ENCODE assay signal across 23 cellular contexts in the genomic region with DNA sequence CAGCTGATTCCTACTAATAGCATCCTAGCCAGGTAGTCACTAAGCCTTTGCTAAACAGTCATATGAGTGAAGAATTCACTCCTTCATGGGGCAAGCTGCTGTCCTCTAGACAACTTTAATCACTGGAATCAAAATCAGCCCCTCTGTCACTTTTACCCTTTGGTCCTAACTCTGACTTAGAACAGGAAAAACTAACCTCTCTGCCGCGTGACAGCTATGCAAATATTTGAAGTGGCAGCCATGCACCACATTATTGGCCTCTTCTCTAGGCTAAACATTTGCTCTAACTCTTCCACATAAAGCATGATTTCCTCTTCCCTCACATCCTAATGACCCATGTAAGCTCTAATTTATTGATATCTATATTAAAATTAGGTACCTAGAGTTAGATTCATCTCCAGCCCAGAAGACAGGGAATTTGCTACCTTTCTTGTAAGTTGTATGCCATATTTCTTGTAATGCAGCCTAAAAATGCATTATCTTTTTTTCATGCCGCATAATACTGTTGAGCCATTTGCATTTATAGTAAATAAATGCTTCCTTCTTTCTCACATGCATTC. TPM values are rescaled to one million over a fixed set of nuclear protein-coding genes. Genes with fewer than 3 reads are reported as not detected.
DNase-seq lines count a peak whose midpoint lies in the region; ATAC-seq, FAIRE-seq and TF ChIP-seq lines count a peak whose summit lies in the region.
"Had no signal": no experiment of that assay in that cellular context is flagged by ENCODE, and none has a peak within 500 bp of the region (broad histone marks: within the 10 kb centered on the region; RNA-seq: fewer than 3 reads in every experiment).

No MANE protein-coding gene starts in this region.

- H3K27ac ChIP-seq in small intestine (ENCODE audit: low read depth in 1 of 2, low read length in 1 of 2) = no peak overlapping the region
- H3K27ac ChIP-seq: brain microvascular endothelial cell, thoracic aorta had no signal

- ATAC-seq in HG02642 (IDR thresholded peaks at IDR 0.05; ENCODE audit: poor library complexity, unreplicated experiment) (no peak), SK-N-SH treated with all-trans-retinoic acid at 6 μM for 48 hours (no peak)
- ATAC-seq: activated CD4-positive, CD25-positive, alpha-beta regulatory T cell treated with anti-CD3 and anti-CD28 coated beads, Interleukin-2, amount 50 U/mL, for 24 hours; naive thymus-derived CD8-positive, alpha-beta T cell; T-cell had no signal

- no peaks in the 10 kb centered on the region for H3K4me1 ChIP-seq in small intestine (ENCODE audit: control insufficient read depth in 2 of 2, insufficient read depth in 1 of 2, low read depth in 1 of 2, low read length in 1 of 2)
- H3K4me1 ChIP-seq: HAP-1 had no signal

- no peak overlapping the region for H3K4me3 ChIP-seq in small intestine (ENCODE audit: low read depth in 1 of 2, low read length in 2 of 2)
- H3K4me3 ChIP-seq: HAP-1, thoracic aorta had no signal

- 34 to 62% (median 51%) methylated on average over 3 of the region's 3 CpGs for WGBS in small intestine, 3 donors

- H3K27me3 ChIP-seq in small intestine (ENCODE audit: control insufficient read depth in 2 of 2, insufficient read depth in 2 of 2, low read length in 2 of 2) = peaks cover 0 to 4% of the 10 kb centered on the region in 2 donors

- H3K9me3 ChIP-seq in small intestine (ENCODE audit: control insufficient read depth, low read depth) = no peaks in the 10 kb centered on the region
- H3K9me3 ChIP-seq: HAP-1 had no signal

- no peaks in the 10 kb centered on the region for H3K36me3 ChIP-seq in small intestine (ENCODE audit: control insufficient read depth in 2 of 2, insufficient read depth in 2 of 2, low read length in 2 of 2)
- H3K36me3 ChIP-seq: brain microvascular endothelial cell, HAP-1, thoracic aorta had no signal

- FAIRE-seq in small intestine (lab: Jason Lieb, UNC) (no peak), urothelium cell line (lab: Jason Lieb, UNC) (no peak)
- FAIRE-seq: endothelial cell of umbilical vein, G401.6 had no signal

- DNase-seq in NCI-H1417 (lab: John Stamatoyannopoulos, UW) (peak; percentile 15 to 75 (median 28)), NCI-H1417 treated with DMSO at 0.1 percent for 48 hours (lab: John Stamatoyannopoulos, UW) (no peak), NCI-H510A (lab: John Stamatoyannopoulos, UW) (peak; percentile 41), SHP77 treated with DMSO at 0.1 percent for 48 hours (lab: John Stamatoyannopoulos, UW) (peak; percentile 19), small intestine (peak; percentile 29), urothelium cell line (ENCODE audit: low spot score) (no peak)
- DNase-seq: activated CD4-positive, alpha-beta T cell treated with anti-CD3 and anti-CD28 coated beads, Interleukin-2, amount 50 U/mL, for 48 hours; activated naive CD4-positive, alpha-beta T cell treated with anti-CD3 and anti-CD28 coated beads, Interleukin-2, amount 10 ng/mL, durations not matched to agents 7 days and 5 days; brain microvascular endothelial cell; islet precursor cell; naive thymus-derived CD8-positive, alpha-beta T cell; nucleus accumbens; SIG-M5; stimulated activated naive CD4-positive, alpha-beta T cell treated with Interleukin-2 at 50 U/mL for 16 hours; T-cell had no signal

TF ChIP-seq in SK-N-SH treated with all-trans-retinoic acid at 6 μM for 48 hours, 23 proteins besides CTCF, POLR2A, EP300 and RAD21:
- TF ChIP-seq PPARA (CRISPR knock-in tag; IDR thresholded peaks at IDR 0.05; ENCODE audit: borderline replicate concordance) (no peak), ZC3H10 (CRISPR knock-in tag; IDR thresholded peaks at IDR 0.05) (no peak), ZFP3 (CRISPR knock-in tag; IDR thresholded peaks at IDR 0.05) (no peak), ZNF70 (CRISPR knock-in tag; IDR thresholded peaks at IDR 0.05) (no peak), GLIS3 (CRISPR knock-in tag; IDR thresholded peaks at IDR 0.05) (no peak)
- TF ChIP-seq, protein P1, sequence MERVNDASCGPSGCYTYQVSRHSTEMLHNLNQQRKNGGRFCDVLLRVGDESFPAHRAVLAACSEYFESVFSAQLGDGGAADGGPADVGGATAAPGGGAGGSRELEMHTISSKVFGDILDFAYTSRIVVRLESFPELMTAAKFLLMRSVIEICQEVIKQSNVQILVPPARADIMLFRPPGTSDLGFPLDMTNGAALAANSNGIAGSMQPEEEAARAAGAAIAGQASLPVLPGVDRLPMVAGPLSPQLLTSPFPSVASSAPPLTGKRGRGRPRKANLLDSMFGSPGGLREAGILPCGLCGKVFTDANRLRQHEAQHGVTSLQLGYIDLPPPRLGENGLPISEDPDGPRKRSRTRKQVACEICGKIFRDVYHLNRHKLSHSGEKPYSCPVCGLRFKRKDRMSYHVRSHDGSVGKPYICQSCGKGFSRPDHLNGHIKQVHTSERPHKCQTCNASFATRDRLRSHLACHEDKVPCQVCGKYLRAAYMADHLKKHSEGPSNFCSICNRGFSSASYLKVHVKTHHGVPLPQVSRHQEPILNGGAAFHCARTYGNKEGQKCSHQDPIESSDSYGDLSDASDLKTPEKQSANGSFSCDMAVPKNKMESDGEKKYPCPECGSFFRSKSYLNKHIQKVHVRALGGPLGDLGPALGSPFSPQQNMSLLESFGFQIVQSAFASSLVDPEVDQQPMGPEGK (CRISPR knock-in tag; IDR thresholded peaks at IDR 0.05; ENCODE audit: borderline replicate concordance) = no peak

RNA-seq across cellular contexts. Expression of a gene that starts 12.8 kb away (rescaled TPM):
- 1 to 10 TPM; 6.5 to 9.2 (median 6.9) TPM for polyA plus RNA-seq in small intestine
- polyA plus RNA-seq: IgD-negative memory B cell; naive thymus-derived CD8-positive, alpha-beta T cell had no signal

Comparison
In these comparisons a context has a peak if more than half of its experiments do, and no peak if none do; other contexts are left out.
1. DNase-seq: peak in NCI-H1417 (3 of 3), NCI-H510A (single experiment), SHP77 treated with DMSO at 0.1 percent for 48 hours (single experiment) and small intestine (single experiment); none in NCI-H1417 treated with DMSO at 0.1 percent for 48 hours (single experiment) and urothelium cell line (single experiment).